Comparison of ENCODE assay signal across 14 cellular contexts in genomic region chr18:75087119-75088020, GRCh38.
DNase-seq lines count a peak whose midpoint lies in the region; ATAC-seq and TF ChIP-seq lines count a peak whose summit lies in the region.
"Had no signal": no experiment of that assay in that cellular context is flagged by ENCODE, and none has a peak within 500 bp of the region (broad histone marks: within the 10 kb centered on the region; RNA-seq: fewer than 3 reads in every experiment).

No MANE protein-coding gene starts in this region.

- H3K27me3 ChIP-seq in IMR-90 (ENCODE audit: control insufficient read depth, insufficient read depth, low read length) (no peaks in the 10 kb centered on the region; the same call in none of the 2 replicates), testis (no peaks in the 10 kb centered on the region)
- H3K27me3 ChIP-seq: BE2C had no signal

- H2BK15ac ChIP-seq in IMR-90 (ENCODE audit: low read depth, low read length) = no peak overlapping the region

- H3K4me3 ChIP-seq in IMR-90 (ENCODE audit: insufficient read depth, low read depth, low read length) (no peak overlapping the region), testis (no peak overlapping the region)
- H3K4me3 ChIP-seq: A549, HAP-1 had no signal

- H3K36me3 Mint-ChIP-seq in mesothelial cell of epicardium = no peaks in the 10 kb centered on the region
- H3K36me3 Mint-ChIP-seq: CD8-positive, alpha-beta T cell had no signal

- no peaks in the 10 kb centered on the region for H3K4me1 Mint-ChIP-seq in mesothelial cell of epicardium

- no peak overlapping the region for H3K4me2 ChIP-seq in IMR-90 (ENCODE audit: low read depth, low read length)
- H3K4me2 ChIP-seq: A549 had no signal

- H3K27me3 Mint-ChIP-seq in mesothelial cell of epicardium (ENCODE audit: low read depth) = no peaks in the 10 kb centered on the region

- H3K23ac ChIP-seq in IMR-90 (ENCODE audit: low read depth, low read length) = no peak overlapping the region

- no peak overlapping the region for H3K14ac ChIP-seq in IMR-90 (replicated peaks; ENCODE audit: low read depth, low read length)

- intact Hi-C loops in IMR-90 (cut with micrococcal nuclease) (no loop called here), testis (cut with DNase I; ENCODE audit: low total_unique reads) (no loop called here)

- H2BK5ac ChIP-seq in IMR-90 (ENCODE audit: low read depth, low read length, poor library complexity, severe bottlenecking) = no peak overlapping the region

- H3K9me1 ChIP-seq in IMR-90 (ENCODE audit: insufficient read depth, low read length) = no peaks in the 10 kb centered on the region

- H3K9me3 ChIP-seq in IMR-90 (ENCODE audit: control insufficient read depth, insufficient read depth, low read length) = peaks cover 8% of the 10 kb centered on the region
- H3K9me3 ChIP-seq in testis = no peaks in the 10 kb centered on the region
- H3K9me3 ChIP-seq: A549, BE2C, HAP-1 had no signal

- H2BK20ac ChIP-seq in IMR-90 (ENCODE audit: low read depth, low read length) = no peak overlapping the region

- peak overlapping the region; percentile 50 for H2AK9ac ChIP-seq in IMR-90 (replicated peaks; ENCODE audit: low read depth, low read length, poor library complexity)

- no peak for TF ChIP-seq POLR2A in IMR-90 (IDR thresholded peaks at IDR 0.05; ENCODE audit: low read depth, low read length)
- no peak for TF ChIP-seq POLR2A in testis (IDR thresholded peaks at IDR 0.05)

- in situ Hi-C loops in IMR-90 (cut with MboI; ENCODE audit: low sequenced_read_pairs) = no loop called here

- dilution Hi-C loops in IMR-90 (cut with HindIII; ENCODE audit: low sequenced_read_pairs, unreplicated experiment) = no loop called here

- H3K9ac ChIP-seq in IMR-90 (ENCODE audit: low read depth, low read length) = no peak overlapping the region

- H3K79me1 ChIP-seq in IMR-90 (ENCODE audit: low read depth in 1 of 2, low read length in 2 of 2) = no peaks in the 10 kb centered on the region

- no peak for TF ChIP-seq CTCF in IMR-90 (conservative IDR thresholded peaks at IDR 0.05; ENCODE audit: low read depth, low read length)
- no peak for TF ChIP-seq CTCF in testis (IDR thresholded peaks at IDR 0.05)
- TF ChIP-seq CTCF in mesothelial cell of epicardium (IDR thresholded peaks at IDR 0.05; ENCODE audit: unreplicated experiment) = no peak

- no peak overlapping the region for H4K8ac ChIP-seq in IMR-90 (ENCODE audit: low read depth in 2 of 2, low read length in 2 of 2)

- no peak overlapping the region for H2BK120ac ChIP-seq in IMR-90 (ENCODE audit: low read depth, low read length)

- no peak overlapping the region for H3K56ac ChIP-seq in IMR-90 (ENCODE audit: extremely low read depth, insufficient read depth, low read length)

- TF ChIP-seq RAD21 in IMR-90 (IDR thresholded peaks at IDR 0.05; ENCODE audit: low read length) = no peak

- H2AFZ ChIP-seq in IMR-90 (replicated peaks; ENCODE audit: low read length, poor library complexity) = peak overlapping the region; percentile 7

- H4K91ac ChIP-seq in IMR-90 (ENCODE audit: insufficient read depth, low read depth, low read length) = no peak overlapping the region

- no peaks in the 10 kb centered on the region for H4K20me1 ChIP-seq in IMR-90 (ENCODE audit: insufficient read depth, low read length)

- no peak overlapping the region for H4K5ac ChIP-seq in IMR-90 (ENCODE audit: low read depth, low read length)

- no TSS peak for BruUV-seq in IMR-90 (replicated peaks; lab: Mats Ljungman, UMichigan)

- POLR2A ChIA-PET in IMR-90 (lab: Charles Lee; ENCODE audit: unreplicated experiment) = no interaction called here

- no peaks in the 10 kb centered on the region for H3K4me1 ChIP-seq in IMR-90 (ENCODE audit: control insufficient read depth, insufficient read depth, low read length)
- H3K4me1 ChIP-seq in testis = no peaks in the 10 kb centered on the region
- H3K4me1 ChIP-seq: A549, BE2C, HAP-1 had no signal

- H3K9me3 Mint-ChIP-seq in mesothelial cell of epicardium = peaks cover 7% of the 10 kb centered on the region
- H3K9me3 Mint-ChIP-seq: CD8-positive, alpha-beta T cell had no signal

- H3K27ac ChIP-seq in IMR-90 (ENCODE audit: insufficient read depth, low read length) (no peak overlapping the region), testis (no peak overlapping the region)
- H3K27ac ChIP-seq: A549, C4-2B had no signal

- H3K27ac Mint-ChIP-seq in mesothelial cell of epicardium = no peak overlapping the region
- H3K27ac Mint-ChIP-seq: CD8-positive, alpha-beta T cell had no signal

- no peak overlapping the region for H3K4me3 Mint-ChIP-seq in mesothelial cell of epicardium
- H3K4me3 Mint-ChIP-seq: CD8-positive, alpha-beta T cell had no signal

- DNase-seq in D341Med (ENCODE audit: low spot score) = peak; percentile 25
- DNase-seq in IMR-90 = no peak
- DNase-seq in mesenteric fat pad (ENCODE audit: low spot score) = peak; percentile 72
- peak; percentile 14 for DNase-seq in testis
- no peak for DNase-seq in stimulated activated CD4-positive, alpha-beta T cell treated with anti-CD3 and anti-CD28 coated beads, Interleukin-2, amount 100 ng/mL, for 24 hours
- no peak for DNase-seq in DMS53 (lab: John Stamatoyannopoulos, UW)
- DNase-seq in mesothelial cell of epicardium (ENCODE audit: low spot score in 2 of 2, unreplicated experiment in 2 of 2) = no peak
- DNase-seq: BE2C, COR-L47, GF-D8 had no signal

- 95% methylated on average over 12 of the region's 43 CpGs; no CpG with 5 or more reads in 1 of the 2 experiments for WGBS in IMR-90 (ENCODE audit: extremely low coverage in 2 of 2, insufficient read length in 1 of 2), 2 experiments
- WGBS in testis, 2 donors = 72 to 83% methylated on average over 26 to 43 of the region's 43 CpGs

- no peak overlapping the region for H3K4ac ChIP-seq in IMR-90 (ENCODE audit: low read depth, low read length)

- ATAC-seq in IMR-90 (ENCODE audit: low read depth) = no peak
- ATAC-seq: A549; CD8-positive, alpha-beta T cell had no signal

- H3K36me3 ChIP-seq in IMR-90 (ENCODE audit: control insufficient read depth, insufficient read depth, low read length) (no peaks in the 10 kb centered on the region), testis (ENCODE audit: low read depth, missing control alignments) (no peaks in the 10 kb centered on the region)
- H3K36me3 ChIP-seq: BE2C, HAP-1 had no signal

- no peak overlapping the region for H2AK5ac ChIP-seq in IMR-90 (ENCODE audit: low read depth, low read length)

- CTCF ChIA-PET in IMR-90 (lab: Yijun Ruan, JAX) = no interaction called here

- H3K18ac ChIP-seq in IMR-90 (ENCODE audit: low read depth, low read length) = no peak overlapping the region

TF ChIP-seq in IMR-90, 13 proteins besides CTCF, POLR2A, EP300 and RAD21:
- no peak for TF ChIP-seq USF2 (IDR thresholded peaks at IDR 0.05; ENCODE audit: low read depth, low read length)
- TF ChIP-seq CEBPB (IDR thresholded peaks at IDR 0.05; ENCODE audit: low read depth, low read length) = no peak
- TF ChIP-seq CHD1 (IDR thresholded peaks at IDR 0.05; ENCODE audit: low read depth, low read length) = no peak
- no peak for TF ChIP-seq SMC3 (IDR thresholded peaks at IDR 0.05; ENCODE audit: low read depth, low read length)
- no peak for TF ChIP-seq MAZ (IDR thresholded peaks at IDR 0.05; ENCODE audit: borderline replicate concordance, low read depth, low read length)
- no peak for TF ChIP-seq ELK1 (IDR thresholded peaks at IDR 0.05; ENCODE audit: borderline replicate concordance, low read depth, low read length)
- no peak for TF ChIP-seq RCOR1 (IDR thresholded peaks at IDR 0.05; ENCODE audit: insufficient replicate concordance, low read length)
- no peak for TF ChIP-seq MAFK (IDR thresholded peaks at IDR 0.05; ENCODE audit: low read depth, low read length)
- TF ChIP-seq FOS (IDR thresholded peaks at IDR 0.05; ENCODE audit: low read depth, low read length) = no peak
- TF ChIP-seq MXI1 (IDR thresholded peaks at IDR 0.05; ENCODE audit: borderline replicate concordance, low read depth, low read length) = no peak
- TF ChIP-seq RFX5 (IDR thresholded peaks at IDR 0.05; ENCODE audit: low read depth, low read length) = no peak
- no peak for TF ChIP-seq BHLHE40 (IDR thresholded peaks at IDR 0.05; ENCODE audit: low read depth, low read length)
- TF ChIP-seq NFE2L2 (IDR thresholded peaks at IDR 0.05; ENCODE audit: low read depth, low read length) = no peak

Comparison
In these comparisons a context has a peak if more than half of its experiments do, and no peak if none do; other contexts are left out.
1. DNase-seq: peak in D341Med (single experiment), mesenteric fat pad (single experiment) and testis (single experiment); none in IMR-90 (single experiment), stimulated activated CD4-positive, alpha-beta T cell treated with anti-CD3 and anti-CD28 coated beads, Interleukin-2, amount 100 ng/mL, for 24 hours (0 of 2), DMS53 (single experiment) and mesothelial cell of epicardium (0 of 2).